ENCODE assay signal across 8 cellular contexts in the genomic region with DNA sequence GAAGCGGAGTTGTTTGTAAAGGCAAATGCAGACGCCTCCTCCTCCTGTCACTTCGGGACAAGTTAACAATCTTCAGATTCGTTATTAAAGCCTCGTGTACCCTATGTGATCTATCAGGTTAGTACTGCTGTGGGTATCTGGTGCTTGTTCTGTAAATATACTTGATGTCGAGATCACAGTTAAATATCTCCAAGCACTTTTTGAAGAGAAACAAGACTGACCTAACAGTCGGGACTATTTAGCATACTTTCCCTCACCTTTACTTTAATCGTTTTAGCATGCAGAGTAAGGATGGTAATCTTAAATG. TPM values are rescaled to one million over a fixed set of nuclear protein-coding genes. Genes with fewer than 3 reads are reported as not detected.
DNase-seq lines count a peak whose midpoint lies in the region; ATAC-seq and TF ChIP-seq lines count a peak whose summit lies in the region.

No MANE protein-coding gene starts in this region.

- DNase-seq in GM12865 (ENCODE audit: low read depth): no peak
- no peak for DNase-seq in PC-9
- no peak for DNase-seq in progenitor cell of endocrine pancreas (ENCODE audit: low spot score, unreplicated experiment)
- DNase-seq in NCI-H2029 treated with DMSO at 0.1 percent for 48 hours (lab: John Stamatoyannopoulos, UW): no peak
- DNase-seq in GM13977 (ENCODE audit: low spot score): no peak

- TF ChIP-seq CTCF in GM12865 (IDR thresholded peaks at IDR 0.05; ENCODE audit: insufficient read depth, low read depth, low read length, missing control alignments) (no peak), PC-9 (conservative IDR thresholded peaks at IDR 0.05) (no peak), progenitor cell of endocrine pancreas (IDR thresholded peaks at IDR 0.05; ENCODE audit: unreplicated experiment) (no peak), GM13977 (IDR thresholded peaks at IDR 0.05; ENCODE audit: extremely low read depth, insufficient read depth, missing control alignments) (no peak)

- no peaks in the 10 kb centered on the region for H3K9me3 ChIP-seq in PC-9 (ENCODE audit: insufficient read depth, low read depth)
- no peaks in the 10 kb centered on the region for H3K9me3 ChIP-seq in esophagus (ENCODE audit: control insufficient read depth in 2 of 2, insufficient read depth in 1 of 2, low read depth in 1 of 2, low read length in 1 of 2)

- H3K4me1 ChIP-seq in PC-9 (replicated peaks; ENCODE audit: insufficient read depth) (peaks cover 28% of the 10 kb centered on the region), esophagus (ENCODE audit: control insufficient read depth in 2 of 2, insufficient read depth in 2 of 2, low read length in 1 of 2) (no peaks in the 10 kb centered on the region)

- H3F3A ChIP-seq in PC-9 (ENCODE audit: insufficient read depth, low read depth): peaks cover 7% of the 10 kb centered on the region; the same call in 1 of the 2 replicates

- in situ Hi-C loops in GM13977 (cut with MboI; ENCODE audit: low pct_unique_long_range_greater_than_20kb, low sequenced_read_pairs, unreplicated experiment): no loop called here

- intact Hi-C loops in PC-9 (cut with micrococcal nuclease; ENCODE audit: unreplicated experiment): loop anchor here (1.0 to 10.0 kb wide), 4 partner anchors 153 to 285 kb away; a partner anchor contains a TSS

- no peaks in the 10 kb centered on the region for H3K27me3 ChIP-seq in PC-9 (ENCODE audit: insufficient read depth, low read depth)
- H3K27me3 ChIP-seq in esophagus (ENCODE audit: control insufficient read depth in 1 of 2, insufficient read depth in 2 of 2, low read length in 2 of 2): peaks cover 2 to 3% of the 10 kb centered on the region in 2 donors

- BruUV-seq in PC-9 (replicated peaks; lab: Mats Ljungman, UMichigan): no TSS peak

- POLR2A ChIA-PET in PC-9 (lab: Charles Lee; ENCODE audit: unreplicated experiment): interaction anchor here (0.6 kb wide), 1 partner anchor 654 kb away, joined by 8 read pairs; no protein-coding TSS in a partner anchor

- H3K36me3 ChIP-seq in PC-9 (ENCODE audit: low read depth) (no peaks in the 10 kb centered on the region), esophagus (ENCODE audit: control insufficient read depth in 2 of 2, insufficient read depth in 2 of 2, low read length in 1 of 2) (no peaks in the 10 kb centered on the region)

- peak overlapping the region; percentile 99 for H2AFZ ChIP-seq in PC-9

- H3K4me1 Mint-ChIP-seq in progenitor cell of endocrine pancreas (ENCODE audit: low read depth): peaks cover 15% of the 10 kb centered on the region

- peaks cover 3% of the 10 kb centered on the region for H3K27me3 Mint-ChIP-seq in progenitor cell of endocrine pancreas

- H3K4me3 ChIP-seq in GM12865 (ENCODE audit: low read depth, low read length) (peak overlapping the region; percentile 80), PC-9 (peak overlapping the region; percentile 67), esophagus (ENCODE audit: low read depth in 1 of 2, low read length in 2 of 2) (peak overlapping the region; percentile 78 to 92)

- H3K4me2 ChIP-seq in PC-9: peak overlapping the region; percentile 92

- H3K27ac ChIP-seq in PC-9 (peak overlapping the region; percentile 56), esophagus (ENCODE audit: low read depth in 2 of 2, low read length in 1 of 2) (peak overlapping the region; percentile 90 to 95)

- H3K9me3 Mint-ChIP-seq in progenitor cell of endocrine pancreas (ENCODE audit: low read depth): no peaks in the 10 kb centered on the region

- no peaks in the 10 kb centered on the region for H4K20me1 ChIP-seq in PC-9 (ENCODE audit: insufficient read depth)

- H3K27ac Mint-ChIP-seq in progenitor cell of endocrine pancreas: peak overlapping the region; percentile 96

- ATAC-seq in GM21717 (IDR thresholded peaks at IDR 0.05; ENCODE audit: unreplicated experiment) (no peak), GM19463 (IDR thresholded peaks at IDR 0.05; ENCODE audit: unreplicated experiment) (no peak)

- no peaks in the 10 kb centered on the region for H3K9me2 ChIP-seq in PC-9 (ENCODE audit: insufficient read depth)

- 0% methylated on average over 8 of the region's 8 CpGs for WGBS in esophagus, 2 donors

- H3K79me2 ChIP-seq in PC-9 (ENCODE audit: low read depth): peaks cover 39% of the 10 kb centered on the region

- CTCF ChIA-PET in PC-9 (lab: Charles Lee): no interaction called here

- H3K36me3 Mint-ChIP-seq in progenitor cell of endocrine pancreas (ENCODE audit: insufficient read depth): peaks cover 2% of the 10 kb centered on the region

- peak overlapping the region; percentile 96 for H3K4me3 Mint-ChIP-seq in progenitor cell of endocrine pancreas (ENCODE audit: low read depth)

RNA-seq across cellular contexts. Expression of a gene that starts 0.7 kb away (rescaled TPM):
- total RNA-seq in PC-9 (2021) (11.5 and 15.3 TPM in 2 replicates), progenitor cell of endocrine pancreas (18.1 and 19.9 TPM in 2 replicates)
- 1 to 10 TPM; 3.8 to 8.2 TPM for polyA plus RNA-seq in esophagus

RNA-seq across cellular contexts. Expression of a gene that starts 45.8 kb away (rescaled TPM):
- 0.28 TPM in 1 of 2 replicates, not detected in the other for total RNA-seq in PC-9 (2021)
- polyA plus RNA-seq in esophagus: not detected
- 1.2 and 1.5 TPM in 2 replicates for total RNA-seq in progenitor cell of endocrine pancreas
